Comparison of ENCODE assay signal across 16 cellular contexts in the genomic region with DNA sequence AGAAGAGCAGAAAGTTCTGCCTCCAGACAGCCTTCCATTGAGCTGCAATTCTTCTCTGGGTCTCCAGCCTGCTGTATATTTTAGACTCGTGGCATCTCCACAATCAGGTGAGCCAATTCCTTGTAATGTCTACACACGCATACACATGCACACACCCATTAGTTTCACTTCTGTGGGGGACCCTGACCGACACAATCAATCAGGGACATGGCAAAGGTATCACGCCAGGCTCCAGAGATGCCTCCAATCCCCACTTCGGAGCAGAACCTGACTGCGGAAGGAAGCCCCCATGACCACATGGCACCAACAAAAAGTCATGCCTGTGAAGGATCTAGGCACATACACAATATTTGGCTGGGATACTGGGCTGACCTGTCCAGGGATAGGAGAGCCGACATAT. TPM values are rescaled to one million over a fixed set of nuclear protein-coding genes. Genes with fewer than 3 reads are reported as not detected.
DNase-seq lines count a peak whose midpoint lies in the region; ATAC-seq and TF ChIP-seq lines count a peak whose summit lies in the region.
"Had no signal": no experiment of that assay in that cellular context is flagged by ENCODE, and none has a peak within 500 bp of the region (broad histone marks: within the 10 kb centered on the region; RNA-seq: fewer than 3 reads in every experiment).

No MANE protein-coding gene starts in this region.

- no peak for ATAC-seq in natural killer cell treated with Interleukin-12 subunit alpha and Interleukin-12 subunit beta and Interleukin-15 and Interleukin-18, amount 100 ng/mL, for 72 hours
- ATAC-seq in GM21423 (IDR thresholded peaks at IDR 0.05; ENCODE audit: unreplicated experiment) = no peak
- ATAC-seq: Right ventricle myocardium inferior had no signal

- no peaks in the 10 kb centered on the region for H3K27me3 Mint-ChIP-seq in T-helper 2 cell treated with Interferon-gamma antibody and Interleukin-4, amounts not matched to agents 5 μg/mL and 100 μg/mL, for 36 hours (ENCODE audit: low read depth)
- peaks cover 15% of the 10 kb centered on the region for H3K27me3 Mint-ChIP-seq in activated naive CD8-positive, alpha-beta T cell treated with anti-CD3 and anti-CD28 coated beads for 36 hours
- H3K27me3 Mint-ChIP-seq in natural killer cell treated with Interleukin-12 subunit alpha and Interleukin-12 subunit beta and Interleukin-15 and Interleukin-18, amount 100 ng/mL, for 72 hours = no peaks in the 10 kb centered on the region

- H3K79me2 ChIP-seq in Loucy (ENCODE audit: insufficient read depth, low read length) = peaks cover 86% of the 10 kb centered on the region
- H3K79me2 ChIP-seq: parathyroid adenoma had no signal

- TF ChIP-seq CTCF in Loucy (conservative IDR thresholded peaks at IDR 0.05; ENCODE audit: low read length) = no peak

- peak overlapping the region; percentile 90 for H3K4me2 ChIP-seq in Loucy (ENCODE audit: low read depth, low read length, poor library complexity, severe bottlenecking)

- peaks cover 76% of the 10 kb centered on the region for H4K20me1 ChIP-seq in Loucy (ENCODE audit: insufficient read depth, low read length, poor library complexity, severe bottlenecking)

- peaks cover 87% of the 10 kb centered on the region for H3K36me3 Mint-ChIP-seq in T-helper 2 cell treated with Interferon-gamma antibody and Interleukin-4, amounts not matched to agents 5 μg/mL and 100 μg/mL, for 36 hours (ENCODE audit: low read depth)
- H3K36me3 Mint-ChIP-seq in activated naive CD8-positive, alpha-beta T cell treated with anti-CD3 and anti-CD28 coated beads for 36 hours = peaks cover 88% of the 10 kb centered on the region
- H3K36me3 Mint-ChIP-seq in natural killer cell treated with Interleukin-12 subunit alpha and Interleukin-12 subunit beta and Interleukin-15 and Interleukin-18, amount 100 ng/mL, for 72 hours = peaks cover 21% of the 10 kb centered on the region

- H3F3A ChIP-seq in Loucy (ENCODE audit: low read depth) = peaks cover 26% of the 10 kb centered on the region

- no peak overlapping the region for H2AFZ ChIP-seq in Loucy (ENCODE audit: low read length)
- H2AFZ ChIP-seq: parathyroid adenoma had no signal

- H3K9me2 ChIP-seq in Loucy (replicated peaks; ENCODE audit: low read depth, low read length) = no peaks in the 10 kb centered on the region

- H3K27me3 ChIP-seq in Loucy (ENCODE audit: insufficient read depth, low read length, poor library complexity, severe bottlenecking) = no peaks in the 10 kb centered on the region
- H3K27me3 ChIP-seq: esophagus muscularis mucosa had no signal

- H3K9me3 ChIP-seq in Loucy (ENCODE audit: insufficient read depth, low read depth, low read length) = no peaks in the 10 kb centered on the region
- H3K9me3 ChIP-seq: esophagus muscularis mucosa had no signal

- H3K27ac Mint-ChIP-seq in T-helper 2 cell treated with Interferon-gamma antibody and Interleukin-4, amounts not matched to agents 5 μg/mL and 100 μg/mL, for 36 hours = peak overlapping the region; percentile 94
- peak overlapping the region; percentile 99 for H3K27ac Mint-ChIP-seq in activated naive CD8-positive, alpha-beta T cell treated with anti-CD3 and anti-CD28 coated beads for 36 hours
- H3K27ac Mint-ChIP-seq in natural killer cell treated with Interleukin-12 subunit alpha and Interleukin-12 subunit beta and Interleukin-15 and Interleukin-18, amount 100 ng/mL, for 72 hours = peak overlapping the region; percentile 87

- H3K4me1 Mint-ChIP-seq in T-helper 2 cell treated with Interferon-gamma antibody and Interleukin-4, amounts not matched to agents 5 μg/mL and 100 μg/mL, for 36 hours (ENCODE audit: low read depth) = peaks cover 80% of the 10 kb centered on the region
- peaks cover 76% of the 10 kb centered on the region for H3K4me1 Mint-ChIP-seq in activated naive CD8-positive, alpha-beta T cell treated with anti-CD3 and anti-CD28 coated beads for 36 hours
- H3K4me1 Mint-ChIP-seq in natural killer cell treated with Interleukin-12 subunit alpha and Interleukin-12 subunit beta and Interleukin-15 and Interleukin-18, amount 100 ng/mL, for 72 hours (ENCODE audit: low read depth in 2 of 2) = peaks cover 62 to 66% of the 10 kb centered on the region in 2 donors

- peaks cover 67% of the 10 kb centered on the region for H3K36me3 ChIP-seq in Loucy (ENCODE audit: insufficient read depth, low read length)

- peak overlapping the region; percentile 87 for H3K4me3 Mint-ChIP-seq in T-helper 2 cell treated with Interferon-gamma antibody and Interleukin-4, amounts not matched to agents 5 μg/mL and 100 μg/mL, for 36 hours
- H3K4me3 Mint-ChIP-seq in activated naive CD8-positive, alpha-beta T cell treated with anti-CD3 and anti-CD28 coated beads for 36 hours = peak overlapping the region; percentile 85
- H3K4me3 Mint-ChIP-seq in natural killer cell treated with Interleukin-12 subunit alpha and Interleukin-12 subunit beta and Interleukin-15 and Interleukin-18, amount 100 ng/mL, for 72 hours = peak overlapping the region; percentile 85

- no peak for DNase-seq in T-helper 2 cell treated with Interferon-gamma antibody and Interleukin-4, amounts not matched to agents 5 μg/mL and 100 μg/mL, for 36 hours (ENCODE audit: low spot score)
- DNase-seq in T-helper 2 cell (no peak), NCI-H1105 treated with DMSO at 0.1 percent for 48 hours (lab: John Stamatoyannopoulos, UW) (no peak), DMS79 treated with DMSO at 0.1 percent for 48 hours (lab: John Stamatoyannopoulos, UW) (no peak)
- DNase-seq in activated naive CD8-positive, alpha-beta T cell treated with anti-CD3 and anti-CD28 coated beads for 36 hours = no peak
- no peak for DNase-seq in natural killer cell treated with Interleukin-12 subunit alpha and Interleukin-12 subunit beta and Interleukin-15 and Interleukin-18, amount 100 ng/mL, for 72 hours (ENCODE audit: low spot score)
- DNase-seq: activated CD4-positive, alpha-beta T cell treated with anti-CD3 and anti-CD28 coated beads, Interleukin-2, amount 50 U/mL, for 48 hours; amniotic stem cell; cortex of kidney; MV-4-11; NK-92 treated with Interleukin-12 subunit alpha and Interleukin-12 subunit beta, amount 100 ng/mL, for 24 hours had no signal

- H3K4me1 ChIP-seq in Loucy (ENCODE audit: insufficient read depth, low read length, poor library complexity, severe bottlenecking) = peaks cover 70% of the 10 kb centered on the region
- H3K4me1 ChIP-seq: parathyroid adenoma had no signal

- peak overlapping the region; percentile 65 for H3K4me3 ChIP-seq in Loucy (ENCODE audit: low read length, poor library complexity, severe bottlenecking)
- H3K4me3 ChIP-seq: esophagus muscularis mucosa had no signal

- peaks cover 13% of the 10 kb centered on the region for H3K9me3 Mint-ChIP-seq in T-helper 2 cell treated with Interferon-gamma antibody and Interleukin-4, amounts not matched to agents 5 μg/mL and 100 μg/mL, for 36 hours
- peaks cover 5% of the 10 kb centered on the region for H3K9me3 Mint-ChIP-seq in activated naive CD8-positive, alpha-beta T cell treated with anti-CD3 and anti-CD28 coated beads for 36 hours
- H3K9me3 Mint-ChIP-seq in natural killer cell treated with Interleukin-12 subunit alpha and Interleukin-12 subunit beta and Interleukin-15 and Interleukin-18, amount 100 ng/mL, for 72 hours = no peaks in the 10 kb centered on the region

- peak overlapping the region; percentile 62 for H3K9ac ChIP-seq in Loucy (ENCODE audit: low read depth, low read length, poor library complexity, severe bottlenecking)
- H3K9ac ChIP-seq: parathyroid adenoma had no signal

RNA-seq across cellular contexts. Expression of a gene that starts 21.4 kb away (rescaled TPM):
- 100 to 1,000 TPM; 239 to 245 TPM for total RNA-seq in activated naive CD8-positive, alpha-beta T cell treated with anti-CD3 and anti-CD28 coated beads for 36 hours
- 100 to 1,000 TPM; 169 to 237 TPM for total RNA-seq in natural killer cell treated with Interleukin-12 subunit alpha and Interleukin-12 subunit beta and Interleukin-15 and Interleukin-18, amount 100 ng/mL, for 72 hours
